Comparison of ENCODE assay signal across 1 cellular context in genomic region chr7:100837099-100837836, GRCh38.
TF ChIP-seq lines count a peak whose summit lies in the region.

No MANE protein-coding gene starts in this region.

TF ChIP-seq in K562, 482 proteins besides CTCF, POLR2A, EP300 and RAD21 (continued from another document and continues in another):
- TF ChIP-seq GTF3C2 (IDR thresholded peaks at IDR 0.05; ENCODE audit: borderline replicate concordance, extremely low read depth, insufficient read length) (peak; percentile 72), ZNF639 (CRISPR knock-in tag; conservative IDR thresholded peaks at IDR 0.05 in 1 of 2, IDR thresholded peaks at IDR 0.05 in 1 of 2) (peak in 1 of 2 experiments; percentile 88; a peak in 2 of 4 replicates), SOX6 (IDR thresholded peaks at IDR 0.05) (peak; percentile 77), USF2 (CRISPR knock-in tag; IDR thresholded peaks at IDR 0.05) (peak; percentile 100), PPARD (CRISPR knock-in tag; IDR thresholded peaks at IDR 0.05) (no peak), NONO (IDR thresholded peaks at IDR 0.05; ENCODE audit: low read depth in 2 of 2, low read length in 1 of 2) (peak in 1 of 2 experiments; percentile 27; a peak in 1 of 4 replicates), PHF8 (IDR thresholded peaks at IDR 0.05; ENCODE audit: borderline replicate concordance, low read length) (peak; percentile 65; the same call in 1 of the 2 replicates), GABPA (tag; conservative IDR thresholded peaks at IDR 0.05; ENCODE audit: low read depth) (peak; percentile 59), RCOR1 (IDR thresholded peaks at IDR 0.05; ENCODE audit: borderline replicate concordance in 1 of 2, low read depth in 2 of 2, low read length in 2 of 2) (peak in 1 of 2 experiments; percentile 37; a peak in 2 of 4 replicates), NCOR1 (IDR thresholded peaks at IDR 0.05) (peak; percentile 49), RAD51 (IDR thresholded peaks at IDR 0.05; ENCODE audit: borderline replicate concordance, low read depth) (peak; percentile 97), RBBP5 (IDR thresholded peaks at IDR 0.05; ENCODE audit: borderline replicate concordance, insufficient read depth, low read length, poor library complexity, severe bottlenecking) (no peak), HMGN3 (IDR thresholded peaks at IDR 0.05; ENCODE audit: borderline replicate concordance, extremely low read depth, insufficient read length, low read depth, low read length) (peak; percentile 68), CREB3L1 (IDR thresholded peaks at IDR 0.05; ENCODE audit: borderline replicate concordance, low read depth) (peak; percentile 86), SIRT6 (IDR thresholded peaks at IDR 0.05; ENCODE audit: low read depth, low read length) (no peak), TRIM28 (IDR thresholded peaks at IDR 0.05) (peak; percentile 54; the same call in 1 of the 2 replicates), TEAD1 (CRISPR knock-in tag; IDR thresholded peaks at IDR 0.05) (peak in 1 of 2 experiments; percentile 40; a peak in 1 of 4 replicates), ZBTB26 (CRISPR knock-in tag; IDR thresholded peaks at IDR 0.05) (no peak), ZNF146 (CRISPR knock-in tag; IDR thresholded peaks at IDR 0.05; ENCODE audit: unreplicated experiment) (no peak), ZNF830 (CRISPR knock-in tag; IDR thresholded peaks at IDR 0.05) (no peak), FOSL1 (tag; conservative IDR thresholded peaks at IDR 0.05) (peak; percentile 91), SIN3B (IDR thresholded peaks at IDR 0.05; ENCODE audit: low read depth) (no peak), L3MBTL2 (IDR thresholded peaks at IDR 0.05) (peak; percentile 94), HDAC1 (IDR thresholded peaks at IDR 0.05) (peak in 1 of 2 experiments; percentile 59; a peak in 1 of 4 replicates), SMARCE1 (IDR thresholded peaks at IDR 0.05) (peak; percentile 61), POU5F1 (IDR thresholded peaks at IDR 0.05; ENCODE audit: borderline replicate concordance, low read depth, low read length, partially characterized antibody) (peak; percentile 62), GTF2E2 (tag; IDR thresholded peaks at IDR 0.05) (peak; percentile 81; the same call in 1 of the 2 replicates), TFAM (CRISPR knock-in tag; conservative IDR thresholded peaks at IDR 0.05) (no peak), PTBP1 (IDR thresholded peaks at IDR 0.05; ENCODE audit: low read depth, low read length) (no peak), MTA3 (IDR thresholded peaks at IDR 0.05; ENCODE audit: borderline replicate concordance) (peak; percentile 74; the same call in 1 of the 2 replicates), RFX7 (CRISPR knock-in tag; IDR thresholded peaks at IDR 0.05) (no peak), EZH2 (IDR thresholded peaks at IDR 0.05; ENCODE audit: borderline replicate concordance, low read depth, low read length) (no peak), ESRRA (IDR thresholded peaks at IDR 0.05; ENCODE audit: borderline replicate concordance, low read depth) (peak; percentile 93; the same call in 1 of the 2 replicates), NR1H2 (CRISPR knock-in tag; IDR thresholded peaks at IDR 0.05) (no peak), THRA (IDR thresholded peaks at IDR 0.05) (no peak), E2F1 (CRISPR knock-in tag; IDR thresholded peaks at IDR 0.05) (peak; percentile 85), DMBX1 (CRISPR knock-in tag; IDR thresholded peaks at IDR 0.05; ENCODE audit: borderline replicate concordance) (0 out of 2 replicates have a peak, but pooled peaks have one; percentile 49), USF1 (CRISPR knock-in tag; IDR thresholded peaks at IDR 0.05) (peak; percentile 99), NRF1 (conservative IDR thresholded peaks at IDR 0.05 in 1 of 2, IDR thresholded peaks at IDR 0.05 in 1 of 2) (peak; percentile 70 to 74), SRSF9 (IDR thresholded peaks at IDR 0.05; ENCODE audit: borderline replicate concordance, low read depth, low read length) (no peak), TRIM24 (IDR thresholded peaks at IDR 0.05) (peak in 1 of 2 experiments; percentile 45; a peak in 1 of 4 replicates), TOE1 (IDR thresholded peaks at IDR 0.05; ENCODE audit: borderline replicate concordance) (peak; percentile 96), TOE1 (CRISPR knock-in tag; IDR thresholded peaks at IDR 0.05; ENCODE audit: borderline replicate concordance, low read depth) (no peak), ZBED1 (IDR thresholded peaks at IDR 0.05) (peak; percentile 54; the same call in 1 of the 2 replicates), DPF2 (IDR thresholded peaks at IDR 0.05) (peak; percentile 78), MEF2A (IDR thresholded peaks at IDR 0.05; ENCODE audit: control insufficient read depth, low read depth, low read length) (no peak), ATF7 (IDR thresholded peaks at IDR 0.05) (peak; percentile 81), THRB (CRISPR knock-in tag; conservative IDR thresholded peaks at IDR 0.05) (no peak)
- TF ChIP-seq, protein P1, sequence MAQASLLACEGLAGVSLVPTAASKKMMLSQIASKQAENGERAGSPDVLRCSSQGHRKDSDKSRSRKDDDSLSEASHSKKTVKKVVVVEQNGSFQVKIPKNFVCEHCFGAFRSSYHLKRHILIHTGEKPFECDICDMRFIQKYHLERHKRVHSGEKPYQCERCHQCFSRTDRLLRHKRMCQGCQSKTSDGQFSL (CRISPR knock-in tag; IDR thresholded peaks at IDR 0.05) = 0 out of 2 replicates have a peak, but pooled peaks have one; percentile 47
- TF ChIP-seq, protein P1 (tag; IDR thresholded peaks at IDR 0.05) = no peak
- TF ChIP-seq, protein P2, sequence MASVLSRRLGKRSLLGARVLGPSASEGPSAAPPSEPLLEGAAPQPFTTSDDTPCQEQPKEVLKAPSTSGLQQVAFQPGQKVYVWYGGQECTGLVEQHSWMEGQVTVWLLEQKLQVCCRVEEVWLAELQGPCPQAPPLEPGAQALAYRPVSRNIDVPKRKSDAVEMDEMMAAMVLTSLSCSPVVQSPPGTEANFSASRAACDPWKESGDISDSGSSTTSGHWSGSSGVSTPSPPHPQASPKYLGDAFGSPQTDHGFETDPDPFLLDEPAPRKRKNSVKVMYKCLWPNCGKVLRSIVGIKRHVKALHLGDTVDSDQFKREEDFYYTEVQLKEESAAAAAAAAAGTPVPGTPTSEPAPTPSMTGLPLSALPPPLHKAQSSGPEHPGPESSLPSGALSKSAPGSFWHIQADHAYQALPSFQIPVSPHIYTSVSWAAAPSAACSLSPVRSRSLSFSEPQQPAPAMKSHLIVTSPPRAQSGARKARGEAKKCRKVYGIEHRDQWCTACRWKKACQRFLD (CRISPR knock-in tag; IDR thresholded peaks at IDR 0.05) = peak; percentile 68; the same call in 1 of the 2 replicates
- TF ChIP-seq, protein P3, sequence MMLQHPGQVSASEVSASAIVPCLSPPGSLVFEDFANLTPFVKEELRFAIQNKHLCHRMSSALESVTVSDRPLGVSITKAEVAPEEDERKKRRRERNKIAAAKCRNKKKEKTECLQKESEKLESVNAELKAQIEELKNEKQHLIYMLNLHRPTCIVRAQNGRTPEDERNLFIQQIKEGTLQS (IDR thresholded peaks at IDR 0.05) = peak; percentile 85
- TF ChIP-seq, protein P3 (CRISPR knock-in tag; conservative IDR thresholded peaks at IDR 0.05) = 0 out of 2 replicates have a peak, but pooled peaks have one; percentile 28
